Comparison of ENCODE assay signal across 8 cellular contexts in genomic region chr2:158214431-158214830, GRCh38.
DNase-seq lines count a peak whose midpoint lies in the region; ATAC-seq, FAIRE-seq and TF ChIP-seq lines count a peak whose summit lies in the region.

No MANE protein-coding gene starts in this region.

- no peaks in the 10 kb centered on the region for H3K4me1 ChIP-seq in MM.1S (ENCODE audit: low read length)

- no peaks in the 10 kb centered on the region for H3K27me3 ChIP-seq in GM06990 (replicated peaks; ENCODE audit: control insufficient read depth, insufficient read depth, low read length)
- H3K27me3 ChIP-seq in MM.1S (replicated peaks; ENCODE audit: insufficient read depth, low read length), result no peaks in the 10 kb centered on the region
- H3K27me3 ChIP-seq in bronchial epithelial cell (ENCODE audit: control insufficient read depth, insufficient read depth, low read length), result no peaks in the 10 kb centered on the region

- H3K79me2 ChIP-seq in MM.1S (ENCODE audit: low read length), result no peaks in the 10 kb centered on the region

- no peak overlapping the region for H3K4me2 ChIP-seq in MM.1S (ENCODE audit: low read depth, low read length)

- no peaks in the 10 kb centered on the region for H4K20me1 ChIP-seq in MM.1S (ENCODE audit: insufficient read depth, low read length)

- no peak overlapping the region for H2AFZ ChIP-seq in MM.1S (ENCODE audit: low read length)

- no peaks in the 10 kb centered on the region for H3F3A ChIP-seq in MM.1S (ENCODE audit: insufficient read depth, low read length)

- no peaks in the 10 kb centered on the region for H3K9me3 ChIP-seq in MM.1S (replicated peaks; ENCODE audit: insufficient read depth, low read length)

- H3K27ac ChIP-seq in MM.1S (ENCODE audit: low read length), result no peak overlapping the region

- TF ChIP-seq CTCF in GM06990 (IDR thresholded peaks at IDR 0.05; ENCODE audit: insufficient read depth, low read length, poor library complexity, severe bottlenecking) (no peak), MM.1S (IDR thresholded peaks at IDR 0.05; ENCODE audit: low read length) (no peak), bronchial epithelial cell (IDR thresholded peaks at IDR 0.05; ENCODE audit: insufficient read depth, low read length, severe bottlenecking) (no peak)

- ATAC-seq in GM21737 (IDR thresholded peaks at IDR 0.05; ENCODE audit: unreplicated experiment), result peak; percentile 82

- H3K4me3 ChIP-seq in GM06990 (replicated peaks; ENCODE audit: low read depth, low read length), result no peak overlapping the region
- H3K4me3 ChIP-seq in MM.1S (ENCODE audit: low read length), result no peak overlapping the region
- no peak overlapping the region for H3K4me3 ChIP-seq in bronchial epithelial cell (ENCODE audit: low read depth, low read length)

- no peak overlapping the region for H3K9ac ChIP-seq in MM.1S (ENCODE audit: low read length)

- no peaks in the 10 kb centered on the region for H3K36me3 ChIP-seq in GM06990 (ENCODE audit: control insufficient read depth, insufficient read depth, low read length)
- H3K36me3 ChIP-seq in MM.1S (replicated peaks; ENCODE audit: insufficient read depth, low read length), result no peaks in the 10 kb centered on the region
- H3K36me3 ChIP-seq in bronchial epithelial cell (ENCODE audit: control insufficient read depth, insufficient read depth, low read length), result no peaks in the 10 kb centered on the region

- FAIRE-seq in bronchial epithelial cell (lab: Jason Lieb, UNC) (no peak), urothelium cell line (lab: Jason Lieb, UNC) (no peak)

- DNase-seq in GM06990 (ENCODE audit: extremely low read depth, insufficient read length), result peak; percentile 28
- peak; percentile 22 for DNase-seq in MM.1S
- DNase-seq in bronchial epithelial cell (ENCODE audit: low read depth), result peak; percentile 72
- peak; percentile 42 for DNase-seq in urothelium cell line (ENCODE audit: low spot score)
- no peak for DNase-seq in DMS79 treated with DMSO at 0.1 percent for 48 hours (lab: John Stamatoyannopoulos, UW)
- DNase-seq in globus pallidus (ENCODE audit: low spot score), result no peak
- DNase-seq in activated T-cell treated with anti-CD3 and anti-CD28 coated beads, Interleukin-2, amount 50 U/mL, for 1 hour, result no peak

- H3K9me2 ChIP-seq in MM.1S (replicated peaks; ENCODE audit: insufficient read depth, low read length), result no peaks in the 10 kb centered on the region

Comparison
In these comparisons a context has a peak if more than half of its experiments do, and no peak if none do; other contexts are left out.
1. DNase-seq: peak in GM06990 (single experiment), MM.1S (single experiment), bronchial epithelial cell (single experiment) and urothelium cell line (single experiment); none in DMS79 treated with DMSO at 0.1 percent for 48 hours (single experiment), globus pallidus (single experiment) and activated T-cell treated with anti-CD3 and anti-CD28 coated beads, Interleukin-2, amount 50 U/mL, for 1 hour (single experiment).